ENCODE assay signal across 15 cellular contexts in the genomic region with DNA sequence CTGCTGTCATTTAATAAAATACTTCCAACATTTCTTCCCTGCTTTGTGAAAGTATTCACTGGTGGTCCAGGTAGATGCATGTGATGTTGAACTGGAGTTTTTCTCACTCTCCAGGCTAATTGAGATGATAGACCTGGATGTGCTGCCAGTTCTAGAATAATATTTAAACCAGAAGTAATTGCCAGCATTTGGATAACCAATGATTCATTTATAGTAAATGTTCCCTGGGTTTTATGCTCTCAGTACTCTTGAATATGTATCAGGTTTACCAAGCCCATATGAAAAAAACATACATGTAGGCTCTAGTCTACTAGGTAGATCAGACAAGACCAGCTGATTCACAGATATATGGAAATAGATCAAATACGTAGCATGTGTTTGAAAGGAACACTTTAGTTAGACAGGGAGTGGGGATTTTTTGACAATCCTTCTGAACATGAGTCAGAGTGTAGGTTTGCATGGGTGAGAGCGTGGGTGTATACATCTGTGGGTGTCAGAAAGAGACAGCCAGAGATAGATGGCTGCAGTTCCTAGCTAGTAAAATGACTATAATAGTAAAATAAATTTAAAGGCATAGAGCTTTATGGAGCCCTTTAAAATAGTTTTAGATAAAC.
DNase-seq lines count a peak whose midpoint lies in the region; ATAC-seq and TF ChIP-seq lines count a peak whose summit lies in the region.
"Had no signal": no experiment of that assay in that cellular context is flagged by ENCODE, and none has a peak within 500 bp of the region (broad histone marks: within the 10 kb centered on the region; RNA-seq: fewer than 3 reads in every experiment).

No MANE protein-coding gene starts in this region.

- TF ChIP-seq CTCF in psoas muscle (IDR thresholded peaks at IDR 0.05) (no peak), PC-9 (conservative IDR thresholded peaks at IDR 0.05) (no peak)

- peaks cover 15% of the 10 kb centered on the region; the same call in 1 of the 2 replicates for H3F3A ChIP-seq in PC-9 (ENCODE audit: insufficient read depth, low read depth)

- H3K9me2 ChIP-seq in PC-9 (ENCODE audit: insufficient read depth): no peaks in the 10 kb centered on the region

- ATAC-seq in GM18870 (IDR thresholded peaks at IDR 0.05; ENCODE audit: unreplicated experiment): peak; percentile 50
- ATAC-seq in HG02642 (IDR thresholded peaks at IDR 0.05; ENCODE audit: poor library complexity, unreplicated experiment): peak; percentile 59
- no peak for ATAC-seq in psoas muscle
- ATAC-seq in HG03139 (IDR thresholded peaks at IDR 0.05; ENCODE audit: unreplicated experiment): no peak
- ATAC-seq: HepG2, right cardiac atrium had no signal

- no peak overlapping the region for H3K4me2 ChIP-seq in PC-9

- H3K36me3 ChIP-seq in psoas muscle (ENCODE audit: insufficient read depth in 1 of 2, low read depth in 1 of 2): no peaks in the 10 kb centered on the region
- H3K36me3 ChIP-seq in PC-9 (ENCODE audit: low read depth): no peaks in the 10 kb centered on the region
- H3K36me3 ChIP-seq: tibial artery had no signal

- H3K27me3 ChIP-seq in psoas muscle (ENCODE audit: insufficient read depth in 3 of 3, low read length in 2 of 3) (no peaks in the 10 kb centered on the region), PC-9 (ENCODE audit: insufficient read depth, low read depth) (no peaks in the 10 kb centered on the region)
- H3K27me3 ChIP-seq: tibial artery had no signal

- no peaks in the 10 kb centered on the region for H3K4me1 ChIP-seq in psoas muscle
- peaks cover 25% of the 10 kb centered on the region for H3K4me1 ChIP-seq in PC-9 (replicated peaks; ENCODE audit: insufficient read depth)
- H3K4me1 ChIP-seq: tibial artery had no signal

- DNase-seq in activated T-helper 9 cell treated with anti-CD3 and anti-CD28 coated beads, Interleukin-2, amount 50 U/mL, for 16 hours (ENCODE audit: low read depth): peak; percentile 10
- peak; percentile 12 to 48 for DNase-seq in stimulated activated CD4-positive, alpha-beta T cell treated with anti-CD3 and anti-CD28 coated beads, Interleukin-1b, Interleukin-23, amount 100 ng/mL, for 4 hours (ENCODE audit: low read depth in 2 of 2)
- no peak for DNase-seq in psoas muscle
- DNase-seq in PC-9: no peak
- DNase-seq in activated gamma-delta T cell (lab: John Stamatoyannopoulos, UW): no peak
- DNase-seq: amniotic stem cell, erythroblast, NCI-H510A, right cardiac atrium, tibial artery had no signal

- intact Hi-C loops in psoas muscle (cut with DNase I) (no loop called here), PC-9 (cut with micrococcal nuclease; ENCODE audit: unreplicated experiment) (no loop called here)

- H3K79me2 ChIP-seq in PC-9 (ENCODE audit: low read depth): no peaks in the 10 kb centered on the region

- no peak overlapping the region for H2AFZ ChIP-seq in PC-9

- 91 to 97% (median 96%) methylated on average over 2 of the region's 2 CpGs for WGBS in psoas muscle, 3 donors

- CTCF ChIA-PET in PC-9 (lab: Charles Lee): no interaction called here

- H3K27ac ChIP-seq in psoas muscle (no peak overlapping the region), PC-9 (no peak overlapping the region)
- H3K27ac ChIP-seq: tibial artery had no signal

- POLR2A ChIA-PET in PC-9 (lab: Charles Lee; ENCODE audit: unreplicated experiment): no interaction called here

- BruUV-seq in PC-9 (replicated peaks; lab: Mats Ljungman, UMichigan): no TSS peak

- H3K4me3 ChIP-seq in psoas muscle (no peak overlapping the region), PC-9 (no peak overlapping the region)
- H3K4me3 ChIP-seq: lung, tibial artery had no signal

- no peaks in the 10 kb centered on the region for H4K20me1 ChIP-seq in PC-9 (ENCODE audit: insufficient read depth)

- H3K9me3 ChIP-seq in psoas muscle (no peaks in the 10 kb centered on the region), PC-9 (ENCODE audit: insufficient read depth, low read depth) (no peaks in the 10 kb centered on the region)
- H3K9me3 ChIP-seq: tibial artery had no signal

Comparison
In these comparisons a context has a peak if more than half of its experiments do, and no peak if none do; other contexts are left out.
1. ATAC-seq: peak in GM18870 (single experiment) and HG02642 (single experiment); none in psoas muscle (0 of 4) and HG03139 (single experiment).
2. DNase-seq: peak in activated T-helper 9 cell treated with anti-CD3 and anti-CD28 coated beads, Interleukin-2, amount 50 U/mL, for 16 hours (single experiment) and stimulated activated CD4-positive, alpha-beta T cell treated with anti-CD3 and anti-CD28 coated beads, Interleukin-1b, Interleukin-23, amount 100 ng/mL, for 4 hours (2 of 2); none in psoas muscle (0 of 2), PC-9 (0 of 2) and activated gamma-delta T cell (single experiment).